ENCODE assay signal across 13 cellular contexts in the genomic region with DNA sequence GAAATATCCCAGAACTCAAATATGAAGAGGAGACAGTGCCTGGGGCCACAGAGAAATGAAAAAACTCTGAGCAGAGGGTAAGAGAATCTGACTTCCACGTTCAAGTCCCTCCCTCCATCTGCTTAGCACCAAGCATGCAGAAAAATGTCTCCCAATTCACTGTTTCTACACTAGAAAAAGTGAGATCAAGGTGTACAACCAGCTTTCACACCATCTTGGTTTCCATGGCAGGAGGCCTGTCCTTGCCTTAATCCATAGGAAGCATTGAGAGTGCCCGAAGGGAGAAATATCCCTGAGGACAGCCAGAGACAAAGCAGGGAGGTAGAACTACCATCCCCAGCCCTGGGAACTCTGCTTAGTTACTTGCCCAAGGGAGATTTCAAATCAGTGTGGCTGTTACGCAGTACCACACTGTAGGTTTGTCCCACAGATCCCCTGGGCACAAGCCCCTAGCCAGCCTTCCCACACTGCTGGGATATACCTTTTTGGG.
DNase-seq lines count a peak whose midpoint lies in the region; ATAC-seq and TF ChIP-seq lines count a peak whose summit lies in the region.
"Had no signal": no experiment of that assay in that cellular context is flagged by ENCODE, and none has a peak within 500 bp of the region (broad histone marks: within the 10 kb centered on the region; RNA-seq: fewer than 3 reads in every experiment).

No MANE protein-coding gene starts in this region.

- CTCF ChIA-PET in CD8-positive, alpha-beta T cell (lab: Charles Lee) = interaction anchor here (1.2 to 8.5 kb wide), 7 partner anchors 11 to 126 kb away, joined by 3 to 52 read pairs (median 6); partner anchors contain the start of gene SCML4
- CTCF ChIA-PET in RWPE1 (lab: Yijun Ruan, JAX) = no interaction called here

- H3K27me3 Mint-ChIP-seq in CD8-positive, alpha-beta T cell (ENCODE audit: low read depth) = no peaks in the 10 kb centered on the region
- H3K27me3 Mint-ChIP-seq in HFFc6 (ENCODE audit: insufficient read depth) = peaks cover 19% of the 10 kb centered on the region
- no peaks in the 10 kb centered on the region for H3K27me3 Mint-ChIP-seq in activated naive CD8-positive, alpha-beta T cell treated with anti-CD3 and anti-CD28 coated beads for 36 hours

- intact Hi-C loops in CD8-positive, alpha-beta T cell (cut with DNase I, micrococcal nuclease) = loop anchor here (2.0 to 10.0 kb wide), 3 partner anchors 16 to 1216 kb away; no protein-coding TSS in a partner anchor

- POLR2A ChIA-PET in CD8-positive, alpha-beta T cell (lab: Charles Lee) = interaction anchor here (0.8 to 2.8 kb wide), 17 partner anchors 8 to 107 kb away, joined by 3 to 35 read pairs (median 3); partner anchors contain the start of gene SCML4
- POLR2A ChIA-PET in RWPE1 (lab: Yijun Ruan, JAX; ENCODE audit: low non-redundant PET) = no interaction called here

- H3K27me3 ChIP-seq in CD8-positive, alpha-beta T cell (ENCODE audit: insufficient read depth, low read length) = no peaks in the 10 kb centered on the region

- peaks cover 8% of the 10 kb centered on the region for H3K9me3 Mint-ChIP-seq in CD8-positive, alpha-beta T cell
- H3K9me3 Mint-ChIP-seq in HFFc6 = no peaks in the 10 kb centered on the region
- H3K9me3 Mint-ChIP-seq in activated naive CD8-positive, alpha-beta T cell treated with anti-CD3 and anti-CD28 coated beads for 36 hours = no peaks in the 10 kb centered on the region

- H3K36me3 ChIP-seq in CD8-positive, alpha-beta T cell (ENCODE audit: insufficient read depth, low read length) = peaks cover 18% of the 10 kb centered on the region

- peak overlapping the region; percentile 30 for H3K4me3 ChIP-seq in CD8-positive, alpha-beta T cell (ENCODE audit: low read depth, low read length)
- no peak overlapping the region for H3K4me3 ChIP-seq in skin epidermis

- DNase-seq in CD8-positive, alpha-beta T cell = no peak
- no peak for DNase-seq in HFFc6
- no peak for DNase-seq in activated naive CD8-positive, alpha-beta T cell treated with anti-CD3 and anti-CD28 coated beads for 36 hours
- no peak for DNase-seq in RWPE1 (ENCODE audit: low spot score)
- DNase-seq in HCEC 1CT = no peak
- no peak for DNase-seq in effector CD4-positive, alpha-beta T cell
- DNase-seq: activated CD8-positive, alpha-beta memory T cell treated with anti-CD3 and anti-CD28 coated beads, Interleukin-2, amount 50 U/mL, for 48 hours; erythroblast; KG1; NCI-H2081; T-helper 9 cell had no signal

- H3K27ac Mint-ChIP-seq in CD8-positive, alpha-beta T cell = peak overlapping the region; percentile 97
- no peak overlapping the region for H3K27ac Mint-ChIP-seq in HFFc6
- peak overlapping the region; percentile 92 for H3K27ac Mint-ChIP-seq in activated naive CD8-positive, alpha-beta T cell treated with anti-CD3 and anti-CD28 coated beads for 36 hours
- H3K27ac Mint-ChIP-seq: mesothelial cell of epicardium had no signal

- no peak for TF ChIP-seq CTCF in CD8-positive, alpha-beta T cell (IDR thresholded peaks at IDR 0.05)
- TF ChIP-seq CTCF in HFFc6 (IDR thresholded peaks at IDR 0.05) = no peak
- TF ChIP-seq CTCF in RWPE1 (conservative IDR thresholded peaks at IDR 0.05; ENCODE audit: low read depth) = no peak

- ATAC-seq in CD8-positive, alpha-beta T cell = peak; percentile 3

- peak overlapping the region; percentile 50 for H3K27ac ChIP-seq in CD8-positive, alpha-beta T cell (ENCODE audit: low read depth, low read length)
- H3K27ac ChIP-seq in skin epidermis (peak overlapping the region in 13 of 21 experiments; percentile 18 to 84 (median 55)), RWPE1 (no peak overlapping the region)

- peaks cover 79% of the 10 kb centered on the region for H3K4me1 Mint-ChIP-seq in CD8-positive, alpha-beta T cell (ENCODE audit: low read depth)
- 0 out of 2 replicates have a peak, but pooled peaks cover 5% of the 10 kb centered on the region for H3K4me1 Mint-ChIP-seq in HFFc6 (ENCODE audit: low read depth)
- H3K4me1 Mint-ChIP-seq in activated naive CD8-positive, alpha-beta T cell treated with anti-CD3 and anti-CD28 coated beads for 36 hours = peaks cover 52% of the 10 kb centered on the region
- H3K4me1 Mint-ChIP-seq: mesothelial cell of epicardium had no signal

- H3K36me3 Mint-ChIP-seq in CD8-positive, alpha-beta T cell = peaks cover 71% of the 10 kb centered on the region
- H3K36me3 Mint-ChIP-seq in HFFc6 (ENCODE audit: low read depth) = no peaks in the 10 kb centered on the region
- H3K36me3 Mint-ChIP-seq in activated naive CD8-positive, alpha-beta T cell treated with anti-CD3 and anti-CD28 coated beads for 36 hours = peaks cover 42% of the 10 kb centered on the region
- H3K36me3 Mint-ChIP-seq: mesothelial cell of epicardium had no signal

- peaks cover 64% of the 10 kb centered on the region for H3K4me1 ChIP-seq in CD8-positive, alpha-beta T cell (ENCODE audit: insufficient read depth, low read length)

- no peaks in the 10 kb centered on the region for H3K9me3 ChIP-seq in CD8-positive, alpha-beta T cell (ENCODE audit: low read length)

- peak overlapping the region; percentile 83 for H3K4me3 Mint-ChIP-seq in CD8-positive, alpha-beta T cell
- H3K4me3 Mint-ChIP-seq in HFFc6 = peak overlapping the region; percentile 70
- H3K4me3 Mint-ChIP-seq in activated naive CD8-positive, alpha-beta T cell treated with anti-CD3 and anti-CD28 coated beads for 36 hours = peak overlapping the region; percentile 80
- H3K4me3 Mint-ChIP-seq: mesothelial cell of epicardium had no signal
